ENCODE assay signal across 8 cellular contexts in genomic region chr5:14993734-14994133, GRCh38.
DNase-seq lines count a peak whose midpoint lies in the region; ATAC-seq and TF ChIP-seq lines count a peak whose summit lies in the region.
"Not testable (repeated sequence)": the region's sequence is repeated elsewhere in the genome, so short reads cannot be mapped to it uniquely, and the experiment has no call there.

No MANE protein-coding gene starts in this region.

- POLR2A ChIA-PET in activated CD4-positive, alpha-beta T cell treated with anti-CD3 and anti-CD28 coated beads, Interleukin-2, amount 10 ng/mL, durations not matched to agents 7 days and 5 days (lab: Charles Lee): interaction anchor here (0.7 to 1.1 kb wide), 2 partner anchors 73 to 121 kb away, joined by 4 read pairs; no protein-coding TSS in a partner anchor

- H3K27ac ChIP-seq in CD4-positive, CD25-positive, alpha-beta regulatory T cell (ENCODE audit: insufficient read depth, low read length, poor library complexity, severe bottlenecking): not testable (repeated sequence)

- H3K4me3 Mint-ChIP-seq in CD4-positive, CD25-positive, alpha-beta regulatory T cell: peak overlapping the region in 3 of 4 donors; percentile 97 to 98 (median 98)
- H3K4me3 Mint-ChIP-seq in IgD-negative memory B cell (peak overlapping the region in 3 of 4 donors; percentile 93 to 98 (median 97)), endothelial cell (ENCODE audit: unreplicated experiment) (peak overlapping the region; percentile 92)
- peak overlapping the region; percentile 84 for H3K4me3 Mint-ChIP-seq in activated CD4-positive, alpha-beta T cell treated with anti-CD3 and anti-CD28 coated beads, Interleukin-2, amount 10 ng/mL, durations not matched to agents 7 days and 5 days
- H3K4me3 Mint-ChIP-seq in activated T-helper 1 cell treated with anti-CD3 and anti-CD28 coated beads, Interleukin-12 subunit alpha, Interleukin-12 subunit beta, Interleukin-2, Interleukin-4 antibody, amounts not matched to agents 30 ng/mL and 10 ng/mL and 1 ng/mL, durations not matched to agents 14 hours and 24 hours and 36 hours: peak overlapping the region; percentile 91
- peak overlapping the region; percentile 83 for H3K4me3 Mint-ChIP-seq in activated naive CD8-positive, alpha-beta T cell treated with anti-CD3 and anti-CD28 coated beads for 36 hours
- H3K4me3 Mint-ChIP-seq in natural killer cell: not testable (repeated sequence)
- peak overlapping the region; percentile 88 to 92 for H3K4me3 Mint-ChIP-seq in stimulated activated naive CD8-positive, alpha-beta T cell treated with anti-CD3 and anti-CD28 coated beads, Interleukin-15, amount 100 ng/mL, for 72 hours

- not testable (repeated sequence) for H3K36me3 Mint-ChIP-seq in CD4-positive, CD25-positive, alpha-beta regulatory T cell; IgD-negative memory B cell; activated CD4-positive, alpha-beta T cell treated with anti-CD3 and anti-CD28 coated beads, Interleukin-2, amount 10 ng/mL, durations not matched to agents 7 days and 5 days (ENCODE audit: low read depth); activated T-helper 1 cell treated with anti-CD3 and anti-CD28 coated beads, Interleukin-12 subunit alpha, Interleukin-12 subunit beta, Interleukin-2, Interleukin-4 antibody, amounts not matched to agents 30 ng/mL and 10 ng/mL and 1 ng/mL, durations not matched to agents 14 hours and 24 hours and 36 hours (ENCODE audit: low read depth); activated naive CD8-positive, alpha-beta T cell treated with anti-CD3 and anti-CD28 coated beads for 36 hours; endothelial cell (ENCODE audit: low read depth, unreplicated experiment); natural killer cell

- H3K36me3 ChIP-seq in CD4-positive, CD25-positive, alpha-beta regulatory T cell (ENCODE audit: control insufficient read depth, insufficient read depth, low read length): not testable (repeated sequence)

- H3K4me3 ChIP-seq in CD4-positive, CD25-positive, alpha-beta regulatory T cell (ENCODE audit: low read depth, low read length): peak overlapping the region; percentile 78

- intact Hi-C loops in activated T-helper 1 cell treated with anti-CD3 and anti-CD28 coated beads, Interleukin-12 subunit alpha, Interleukin-12 subunit beta, Interleukin-2, Interleukin-4 antibody, amounts not matched to agents 30 ng/mL and 10 ng/mL and 1 ng/mL, durations not matched to agents 14 hours and 24 hours and 36 hours (cut with micrococcal nuclease): loop anchor here (2.0 kb wide), 2 partner anchors 185 to 287 kb away; no protein-coding TSS in a partner anchor
- intact Hi-C loops in natural killer cell (cut with micrococcal nuclease): loop anchor here (2.0 kb wide), 1 partner anchor 123 kb away; the partner anchor contains the start of gene ANKH

- not testable (repeated sequence) for H3K9me3 ChIP-seq in CD4-positive, CD25-positive, alpha-beta regulatory T cell (ENCODE audit: control insufficient read depth in 2 of 2, low read length in 2 of 2)

- not testable (repeated sequence) for ATAC-seq in CD4-positive, CD25-positive, alpha-beta regulatory T cell (ENCODE audit: low read depth in 2 of 2); natural killer cell; stimulated activated naive CD8-positive, alpha-beta T cell treated with anti-CD3 and anti-CD28 coated beads, Interleukin-15, amount 100 ng/mL, for 72 hours

- H3K27ac Mint-ChIP-seq in CD4-positive, CD25-positive, alpha-beta regulatory T cell: peak overlapping the region; percentile 95 to 99 (median 99)
- H3K27ac Mint-ChIP-seq in IgD-negative memory B cell (peak overlapping the region in 1 of 3 donors; percentile 96), natural killer cell (peak overlapping the region; percentile 89 to 94)
- peak overlapping the region; percentile 96 for H3K27ac Mint-ChIP-seq in activated CD4-positive, alpha-beta T cell treated with anti-CD3 and anti-CD28 coated beads, Interleukin-2, amount 10 ng/mL, durations not matched to agents 7 days and 5 days
- H3K27ac Mint-ChIP-seq in activated T-helper 1 cell treated with anti-CD3 and anti-CD28 coated beads, Interleukin-12 subunit alpha, Interleukin-12 subunit beta, Interleukin-2, Interleukin-4 antibody, amounts not matched to agents 30 ng/mL and 10 ng/mL and 1 ng/mL, durations not matched to agents 14 hours and 24 hours and 36 hours; activated naive CD8-positive, alpha-beta T cell treated with anti-CD3 and anti-CD28 coated beads for 36 hours; endothelial cell (ENCODE audit: unreplicated experiment); stimulated activated naive CD8-positive, alpha-beta T cell treated with anti-CD3 and anti-CD28 coated beads, Interleukin-15, amount 100 ng/mL, for 72 hours: not testable (repeated sequence)

- TF ChIP-seq CTCF in endothelial cell (IDR thresholded peaks at IDR 0.05; ENCODE audit: unreplicated experiment); natural killer cell (IDR thresholded peaks at IDR 0.05): not testable (repeated sequence)

- not testable (repeated sequence) for H3K27me3 Mint-ChIP-seq in CD4-positive, CD25-positive, alpha-beta regulatory T cell; IgD-negative memory B cell; activated CD4-positive, alpha-beta T cell treated with anti-CD3 and anti-CD28 coated beads, Interleukin-2, amount 10 ng/mL, durations not matched to agents 7 days and 5 days; activated T-helper 1 cell treated with anti-CD3 and anti-CD28 coated beads, Interleukin-12 subunit alpha, Interleukin-12 subunit beta, Interleukin-2, Interleukin-4 antibody, amounts not matched to agents 30 ng/mL and 10 ng/mL and 1 ng/mL, durations not matched to agents 14 hours and 24 hours and 36 hours (ENCODE audit: insufficient read depth); activated naive CD8-positive, alpha-beta T cell treated with anti-CD3 and anti-CD28 coated beads for 36 hours; endothelial cell (ENCODE audit: unreplicated experiment); stimulated activated naive CD8-positive, alpha-beta T cell treated with anti-CD3 and anti-CD28 coated beads, Interleukin-15, amount 100 ng/mL, for 72 hours
- H3K27me3 Mint-ChIP-seq in natural killer cell (ENCODE audit: low read depth in 2 of 2): peaks cover 8 to 11% of the 10 kb centered on the region in 2 donors

- H3K4me1 Mint-ChIP-seq in CD4-positive, CD25-positive, alpha-beta regulatory T cell: peaks cover 10 to 20% (median 16%) of the 10 kb centered on the region in 4 donors
- H3K4me1 Mint-ChIP-seq in IgD-negative memory B cell (peaks cover 24 to 32% (median 28%) of the 10 kb centered on the region in 3 donors), natural killer cell (peaks cover 12 to 17% of the 10 kb centered on the region in 2 donors)
- peaks cover 17% of the 10 kb centered on the region for H3K4me1 Mint-ChIP-seq in activated CD4-positive, alpha-beta T cell treated with anti-CD3 and anti-CD28 coated beads, Interleukin-2, amount 10 ng/mL, durations not matched to agents 7 days and 5 days
- peaks cover 21% of the 10 kb centered on the region for H3K4me1 Mint-ChIP-seq in activated T-helper 1 cell treated with anti-CD3 and anti-CD28 coated beads, Interleukin-12 subunit alpha, Interleukin-12 subunit beta, Interleukin-2, Interleukin-4 antibody, amounts not matched to agents 30 ng/mL and 10 ng/mL and 1 ng/mL, durations not matched to agents 14 hours and 24 hours and 36 hours (ENCODE audit: low read depth)
- H3K4me1 Mint-ChIP-seq in activated naive CD8-positive, alpha-beta T cell treated with anti-CD3 and anti-CD28 coated beads for 36 hours: peaks cover 12% of the 10 kb centered on the region
- H3K4me1 Mint-ChIP-seq in endothelial cell (ENCODE audit: unreplicated experiment): not testable (repeated sequence)
- peaks cover 20% of the 10 kb centered on the region for H3K4me1 Mint-ChIP-seq in stimulated activated naive CD8-positive, alpha-beta T cell treated with anti-CD3 and anti-CD28 coated beads, Interleukin-15, amount 100 ng/mL, for 72 hours

- H3K4me1 ChIP-seq in CD4-positive, CD25-positive, alpha-beta regulatory T cell (ENCODE audit: control insufficient read depth, insufficient read depth, low read length, poor library complexity, severe bottlenecking): not testable (repeated sequence)

- CTCF ChIA-PET in activated CD4-positive, alpha-beta T cell treated with anti-CD3 and anti-CD28 coated beads, Interleukin-2, amount 10 ng/mL, durations not matched to agents 7 days and 5 days (lab: Charles Lee): interaction anchor here (0.8 to 2.5 kb wide), 5 partner anchors 9 to 99 kb away, joined by 3 to 6 read pairs (median 3); no protein-coding TSS in a partner anchor

- not testable (repeated sequence) for DNase-seq in CD4-positive, CD25-positive, alpha-beta regulatory T cell; activated CD4-positive, alpha-beta T cell treated with anti-CD3 and anti-CD28 coated beads, Interleukin-2, amount 10 ng/mL, durations not matched to agents 7 days and 5 days; activated T-helper 1 cell treated with anti-CD3 and anti-CD28 coated beads, Interleukin-12 subunit alpha, Interleukin-12 subunit beta, Interleukin-2, Interleukin-4 antibody, amounts not matched to agents 30 ng/mL and 10 ng/mL and 1 ng/mL, durations not matched to agents 14 hours and 24 hours and 36 hours (ENCODE audit: low spot score); activated naive CD8-positive, alpha-beta T cell treated with anti-CD3 and anti-CD28 coated beads for 36 hours; natural killer cell; stimulated activated naive CD8-positive, alpha-beta T cell treated with anti-CD3 and anti-CD28 coated beads, Interleukin-15, amount 100 ng/mL, for 72 hours
- DNase-seq in endothelial cell (ENCODE audit: low spot score): peak; percentile 8

- H3K27me3 ChIP-seq in CD4-positive, CD25-positive, alpha-beta regulatory T cell (ENCODE audit: control insufficient read depth, insufficient read depth, low read length): not testable (repeated sequence)

- not testable (repeated sequence) for H3K9me3 Mint-ChIP-seq in CD4-positive, CD25-positive, alpha-beta regulatory T cell; IgD-negative memory B cell; activated CD4-positive, alpha-beta T cell treated with anti-CD3 and anti-CD28 coated beads, Interleukin-2, amount 10 ng/mL, durations not matched to agents 7 days and 5 days; activated T-helper 1 cell treated with anti-CD3 and anti-CD28 coated beads, Interleukin-12 subunit alpha, Interleukin-12 subunit beta, Interleukin-2, Interleukin-4 antibody, amounts not matched to agents 30 ng/mL and 10 ng/mL and 1 ng/mL, durations not matched to agents 14 hours and 24 hours and 36 hours; activated naive CD8-positive, alpha-beta T cell treated with anti-CD3 and anti-CD28 coated beads for 36 hours; endothelial cell (ENCODE audit: unreplicated experiment); natural killer cell
- peaks cover 6 to 11% of the 10 kb centered on the region in 2 donors for H3K9me3 Mint-ChIP-seq in stimulated activated naive CD8-positive, alpha-beta T cell treated with anti-CD3 and anti-CD28 coated beads, Interleukin-15, amount 100 ng/mL, for 72 hours
